ENCODE assay signal across 18 cellular contexts in genomic region chr12:54840293-54840692, GRCh38. TPM values are rescaled to one million over a fixed set of nuclear protein-coding genes. Genes with fewer than 3 reads are reported as not detected.
A peak's percentile ranks its signal among the peaks of the same experiment; 100 is the strongest.
DNase-seq lines count a peak whose midpoint lies in the region; ATAC-seq and TF ChIP-seq lines count a peak whose summit lies in the region.
"Had no signal": no experiment of that assay in that cellular context is flagged by ENCODE, and none has a peak within 500 bp of the region (broad histone marks: within the 10 kb centered on the region; RNA-seq: fewer than 3 reads in every experiment).

No MANE protein-coding gene starts in this region.

- peak overlapping the region; percentile 77 for H3K4me2 ChIP-seq in BLaER1
- H3K4me2 ChIP-seq: KMS-11 had no signal

- no peak overlapping the region for H3K9ac ChIP-seq in BLaER1
- no peak overlapping the region for H3K9ac ChIP-seq in SK-N-MC (ENCODE audit: insufficient read length)
- H3K9ac ChIP-seq: KMS-11 had no signal

- BruUV-seq in Calu3 (replicated peaks; lab: Mats Ljungman, UMichigan) = no TSS peak

- DNase-seq in DMS153 treated with DMSO at 0.1 percent for 48 hours (lab: John Stamatoyannopoulos, UW; ENCODE audit: unreplicated experiment) (peak; percentile 4), NCI-H1105 treated with DMSO at 0.1 percent for 48 hours (lab: John Stamatoyannopoulos, UW) (peak; percentile 35), SK-N-MC (ENCODE audit: low read depth, low spot score) (peak; percentile 34), NCI-H2196 (lab: John Stamatoyannopoulos, UW; ENCODE audit: unreplicated experiment) (no peak), Calu3 (no peak), lower lobe of right lung (no peak)
- DNase-seq: CD8-positive, alpha-beta memory T cell; H9; MG63; NCI-H2107; NCI-H446 treated with DMSO at 0.1 percent for 48 hours had no signal

- peaks cover 29% of the 10 kb centered on the region for H3K27me3 Mint-ChIP-seq in Calu3 (ENCODE audit: unreplicated experiment)

- no peaks in the 10 kb centered on the region for H3K9me3 Mint-ChIP-seq in Calu3 (ENCODE audit: low read depth, unreplicated experiment)

- no peaks in the 10 kb centered on the region for H3K36me3 Mint-ChIP-seq in Calu3 (ENCODE audit: insufficient read depth, unreplicated experiment)

- no peaks in the 10 kb centered on the region for H3K4me1 Mint-ChIP-seq in Calu3 (ENCODE audit: low read depth, unreplicated experiment)
- H3K4me1 Mint-ChIP-seq: B cell; CD8-positive, alpha-beta memory T cell; H9 had no signal

- CTCF ChIA-PET in Calu3 (lab: Charles Lee) = no interaction called here

- H3K4me3 Mint-ChIP-seq in Calu3 (ENCODE audit: low read depth, unreplicated experiment) = no peak overlapping the region
- H3K4me3 Mint-ChIP-seq: B cell; CD8-positive, alpha-beta memory T cell; H9 had no signal

- H3K27me3 ChIP-seq in BLaER1 = no peaks in the 10 kb centered on the region
- no peaks in the 10 kb centered on the region for H3K27me3 ChIP-seq in lower lobe of right lung (ENCODE audit: low read depth)
- H3K27me3 ChIP-seq: MG63 had no signal

- intact Hi-C loops in Calu3 (cut with micrococcal nuclease; ENCODE audit: unreplicated experiment) (loop anchor here (10.0 kb wide), 1 partner anchor 305 kb away; no protein-coding TSS in a partner anchor), lower lobe of right lung (cut with DNase I) (no loop called here)

- H3K4me1 ChIP-seq in BLaER1 = peaks cover 16% of the 10 kb centered on the region
- no peaks in the 10 kb centered on the region for H3K4me1 ChIP-seq in lower lobe of right lung

- H3K27ac Mint-ChIP-seq in Calu3 (ENCODE audit: unreplicated experiment) = no peak overlapping the region
- H3K27ac Mint-ChIP-seq: B cell; CD8-positive, alpha-beta memory T cell; H9 had no signal

- H3K27ac ChIP-seq in BLaER1 (no peak overlapping the region), SK-N-MC (no peak overlapping the region), lower lobe of right lung (no peak overlapping the region)
- H3K27ac ChIP-seq: KMS-11 had no signal

- peaks cover 8% of the 10 kb centered on the region; the same call in 1 of the 2 replicates for H3K9me3 ChIP-seq in BLaER1
- no peaks in the 10 kb centered on the region for H3K9me3 ChIP-seq in SK-N-MC (ENCODE audit: low read depth, low read length)
- H3K9me3 ChIP-seq in lower lobe of right lung = no peaks in the 10 kb centered on the region

- H3K4me3 ChIP-seq in BLaER1 (no peak overlapping the region), SK-N-MC (no peak overlapping the region), lower lobe of right lung (no peak overlapping the region)
- H3K4me3 ChIP-seq: MG63 had no signal

- H3K36me3 ChIP-seq in BLaER1 = no peaks in the 10 kb centered on the region
- H3K36me3 ChIP-seq in SK-N-MC (ENCODE audit: insufficient read depth, low read length) = no peaks in the 10 kb centered on the region
- H3K36me3 ChIP-seq in lower lobe of right lung = no peaks in the 10 kb centered on the region
- H3K36me3 ChIP-seq: MG63 had no signal

- TF ChIP-seq CTCF in Calu3 (IDR thresholded peaks at IDR 0.05; ENCODE audit: unreplicated experiment) = no peak
- no peak for TF ChIP-seq CTCF in lower lobe of right lung (IDR thresholded peaks at IDR 0.05)

- no peaks in the 10 kb centered on the region for H4K20me1 ChIP-seq in BLaER1

- no peak for ATAC-seq in lower lobe of right lung
- ATAC-seq: Panc1, Right ventricle myocardium inferior, SK-N-SH treated with all-trans-retinoic acid at 6 μM for 48 hours had no signal

RNA-seq across cellular contexts. Expression of gene MUCL1, which starts 14.0 kb away (rescaled TPM):
- not detected in 2 replicates for total RNA-seq in Calu3 (2022)
- not detected for total RNA-seq in lower lobe of right lung
- total RNA-seq: B cell; CD8-positive, alpha-beta memory T cell; H9; Right ventricle myocardium inferior; T-helper 1 cell treated with Interleukin-12 subunit alpha and Interleukin-12 subunit beta and Interleukin-4 antibody, amounts not matched to agents 30 ng/mL and 1 ng/mL, for 36 hours had no signal

Comparison
In these comparisons a context has a peak if more than half of its experiments do, and no peak if none do; other contexts are left out.
1. DNase-seq: peak in DMS153 treated with DMSO at 0.1 percent for 48 hours (single experiment), NCI-H1105 treated with DMSO at 0.1 percent for 48 hours (single experiment) and SK-N-MC (single experiment); none in NCI-H2196 (single experiment), Calu3 (single experiment) and lower lobe of right lung (single experiment).